ENCODE assay signal across 8 cellular contexts in genomic region chr3:133487920-133488540, GRCh38.
DNase-seq lines count a peak whose midpoint lies in the region; ATAC-seq and TF ChIP-seq lines count a peak whose summit lies in the region.

No MANE protein-coding gene starts in this region.

- no peaks in the 10 kb centered on the region for H3K36me3 Mint-ChIP-seq in CD4-positive, alpha-beta memory T cell
- H3K36me3 Mint-ChIP-seq in activated naive CD8-positive, alpha-beta T cell treated with anti-CD3 and anti-CD28 coated beads for 36 hours: peaks cover 7% of the 10 kb centered on the region

- H3K4me1 ChIP-seq in CD4-positive, alpha-beta memory T cell (ENCODE audit: insufficient read depth, low read length): peaks cover 49% of the 10 kb centered on the region
- H3K4me1 ChIP-seq in lower lobe of right lung (no peaks in the 10 kb centered on the region), upper lobe of left lung (no peaks in the 10 kb centered on the region)

- TF ChIP-seq POLR2A in upper lobe of left lung (IDR thresholded peaks at IDR 0.05): no peak

- no peaks in the 10 kb centered on the region for H3K36me3 ChIP-seq in CD4-positive, alpha-beta memory T cell (ENCODE audit: insufficient read depth, low read length)
- no peaks in the 10 kb centered on the region for H3K36me3 ChIP-seq in lower lobe of right lung
- no peaks in the 10 kb centered on the region for H3K36me3 ChIP-seq in upper lobe of left lung

- TF ChIP-seq CTCF in lower lobe of right lung (IDR thresholded peaks at IDR 0.05): peak; percentile 69
- TF ChIP-seq CTCF in upper lobe of left lung (IDR thresholded peaks at IDR 0.05): peak; percentile 18 to 70 (median 44)

- intact Hi-C loops in CD4-positive, alpha-beta memory T cell (cut with micrococcal nuclease): loop anchor here (1.0 kb wide), 5 partner anchors 86 to 439 kb away; partner anchors contain the start of gene SRPRB
- intact Hi-C loops in lower lobe of right lung (cut with DNase I): no loop called here

- H3K4me3 Mint-ChIP-seq in CD4-positive, alpha-beta memory T cell: peak overlapping the region in 3 of 8 donors; percentile 6 to 53 (median 21)
- peak overlapping the region; percentile 22 for H3K4me3 Mint-ChIP-seq in activated naive CD8-positive, alpha-beta T cell treated with anti-CD3 and anti-CD28 coated beads for 36 hours

- TF ChIP-seq EP300 in upper lobe of left lung (IDR thresholded peaks at IDR 0.05): no peak

- POLR2A ChIA-PET in CD4-positive, alpha-beta memory T cell (lab: Charles Lee; ENCODE audit: partially characterized antibody): interaction anchor here (0.6 to 7.2 kb wide), 6 partner anchors 12 to 91 kb away, joined by 3 to 89 read pairs (median 12); partner anchors contain the start of gene CDV3

- H3K27ac ChIP-seq in CD4-positive, alpha-beta memory T cell (ENCODE audit: low read depth, low read length): no peak overlapping the region
- H3K27ac ChIP-seq in lower lobe of right lung (no peak overlapping the region), upper lobe of left lung (no peak overlapping the region)

- no peak overlapping the region for H3K4me3 ChIP-seq in CD4-positive, alpha-beta memory T cell (ENCODE audit: low read length in 2 of 2)
- H3K4me3 ChIP-seq in lower lobe of right lung (no peak overlapping the region), upper lobe of left lung (no peak overlapping the region)

- peak; percentile 65 to 76 for ATAC-seq in lower lobe of right lung
- peak in 1 of 2 donors; percentile 71 for ATAC-seq in upper lobe of left lung (ENCODE audit: low FRiP score in 2 of 2)
- no peak for ATAC-seq in HG02884 (IDR thresholded peaks at IDR 0.05; ENCODE audit: unreplicated experiment)

- WGBS in upper lobe of left lung, 2 donors: 64 to 78% methylated on average over 1 of the region's 1 CpG

- DNase-seq in CD4-positive, alpha-beta memory T cell: peak; percentile 48 to 61 (median 52)
- DNase-seq in OCI-M1 (lab: John Stamatoyannopoulos, UW) (peak; percentile 52), lower lobe of right lung (no peak), upper lobe of left lung (peak in 1 of 2 donors; percentile 44), NCI-H128 (lab: John Stamatoyannopoulos, UW; ENCODE audit: unreplicated experiment) (no peak), Kasumi-1 (lab: John Stamatoyannopoulos, UW) (no peak)
- DNase-seq in activated naive CD8-positive, alpha-beta T cell treated with anti-CD3 and anti-CD28 coated beads for 36 hours: peak; percentile 35

- no peaks in the 10 kb centered on the region for H3K27me3 Mint-ChIP-seq in CD4-positive, alpha-beta memory T cell
- no peaks in the 10 kb centered on the region for H3K27me3 Mint-ChIP-seq in activated naive CD8-positive, alpha-beta T cell treated with anti-CD3 and anti-CD28 coated beads for 36 hours

- H3K27ac Mint-ChIP-seq in CD4-positive, alpha-beta memory T cell: peak overlapping the region; percentile 3 to 85 (median 36)
- no peak overlapping the region for H3K27ac Mint-ChIP-seq in activated naive CD8-positive, alpha-beta T cell treated with anti-CD3 and anti-CD28 coated beads for 36 hours

- no peaks in the 10 kb centered on the region for H3K9me3 Mint-ChIP-seq in CD4-positive, alpha-beta memory T cell
- H3K9me3 Mint-ChIP-seq in activated naive CD8-positive, alpha-beta T cell treated with anti-CD3 and anti-CD28 coated beads for 36 hours: peaks cover 4% of the 10 kb centered on the region

- CTCF ChIA-PET in CD4-positive, alpha-beta memory T cell (lab: Charles Lee; ENCODE audit: partially characterized antibody): interaction anchor here (0.6 to 7.2 kb wide), 36 partner anchors 8 to 762 kb away, joined by 3 to 123 read pairs (median 4); partner anchors contain the start of genes CDV3 and TOPBP1

- peaks cover 41 to 50% (median 45%) of the 10 kb centered on the region in 4 donors for H3K4me1 Mint-ChIP-seq in CD4-positive, alpha-beta memory T cell
- H3K4me1 Mint-ChIP-seq in activated naive CD8-positive, alpha-beta T cell treated with anti-CD3 and anti-CD28 coated beads for 36 hours: peaks cover 53% of the 10 kb centered on the region

- no peaks in the 10 kb centered on the region for H3K27me3 ChIP-seq in CD4-positive, alpha-beta memory T cell (ENCODE audit: insufficient read depth, low read length)
- no peaks in the 10 kb centered on the region for H3K27me3 ChIP-seq in lower lobe of right lung (ENCODE audit: low read depth)
- no peaks in the 10 kb centered on the region for H3K27me3 ChIP-seq in upper lobe of left lung

- no peaks in the 10 kb centered on the region for H3K9me3 ChIP-seq in CD4-positive, alpha-beta memory T cell (ENCODE audit: control insufficient read depth in 1 of 2, low read length in 2 of 2)
- H3K9me3 ChIP-seq in lower lobe of right lung (no peaks in the 10 kb centered on the region), upper lobe of left lung (no peaks in the 10 kb centered on the region)

Comparison
In these comparisons a context has a peak if more than half of its experiments do, and no peak if none do; other contexts are left out.
1. DNase-seq: peak in CD4-positive, alpha-beta memory T cell (5 of 5), OCI-M1 (single experiment) and activated naive CD8-positive, alpha-beta T cell treated with anti-CD3 and anti-CD28 coated beads for 36 hours (single experiment); none in lower lobe of right lung (single experiment), NCI-H128 (single experiment) and Kasumi-1 (0 of 2).